ENCODE assay signal across 10 cellular contexts in the genomic region with DNA sequence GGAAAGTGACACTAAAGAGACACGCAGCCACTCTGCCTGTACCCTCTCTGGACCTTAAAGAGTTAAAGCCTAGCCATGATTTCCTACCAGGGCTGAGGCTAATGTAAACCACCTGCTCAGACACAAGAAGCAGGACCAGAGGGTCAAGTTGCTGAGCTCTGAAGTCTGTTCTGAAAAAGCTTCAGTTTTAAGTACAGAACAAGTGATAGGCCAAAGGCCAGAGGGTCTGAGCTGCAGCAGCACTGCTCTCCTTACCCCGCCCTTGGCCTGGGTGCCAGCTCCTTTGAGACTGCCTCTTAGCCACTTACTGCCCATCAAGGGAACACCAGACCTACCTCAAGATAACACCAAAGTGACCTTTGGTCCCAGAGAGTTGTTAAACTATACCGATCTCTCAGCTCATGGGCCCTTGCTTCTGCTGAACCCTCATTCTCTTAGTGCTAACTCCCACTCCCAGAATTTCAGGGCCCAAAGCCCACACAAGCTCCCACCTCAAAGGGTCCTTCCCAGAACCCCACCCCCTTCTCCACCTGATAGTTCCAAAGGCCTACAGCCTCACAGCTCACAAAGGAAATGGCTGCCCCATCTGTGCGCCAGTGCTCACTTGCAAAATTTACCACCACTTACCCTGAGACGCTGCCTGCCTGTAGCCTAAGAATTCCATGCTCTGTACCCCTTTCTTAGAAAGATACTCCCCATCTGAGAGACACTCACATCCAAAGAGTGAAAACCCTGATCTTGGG. TPM values are rescaled to one million over a fixed set of nuclear protein-coding genes. Genes with fewer than 3 reads are reported as not detected.
DNase-seq lines count a peak whose midpoint lies in the region; ATAC-seq and TF ChIP-seq lines count a peak whose summit lies in the region.
"Had no signal": no experiment of that assay in that cellular context is flagged by ENCODE, and none has a peak within 500 bp of the region (broad histone marks: within the 10 kb centered on the region; RNA-seq: fewer than 3 reads in every experiment).

No MANE protein-coding gene starts in this region.

- H3K27ac ChIP-seq in lung (ENCODE audit: low read depth in 1 of 2, low read length in 1 of 2) (peak overlapping the region; percentile 91 to 100), upper lobe of right lung (peak overlapping the region; percentile 98)

- peak; percentile 57 for DNase-seq in activated CD8-positive, alpha-beta memory T cell treated with anti-CD3 and anti-CD28 coated beads, Interleukin-2, amount 50 U/mL, for 48 hours
- DNase-seq in activated CD8-positive, alpha-beta memory T cell treated with anti-CD3 and anti-CD28 coated beads for 24 hours: no peak
- DNase-seq in cerebellar cortex (ENCODE audit: low spot score) (peak; percentile 34), lung (ENCODE audit: low spot score) (peak; percentile 75), upper lobe of right lung (peak; percentile 82), 8988T (no peak)
- DNase-seq: activated CD4-positive, alpha-beta T cell treated with anti-CD3 and anti-CD28 coated beads, Interleukin-2, amount 50 U/mL, for 4 hours; kidney glomerular epithelial cell had no signal

- intact Hi-C loops in upper lobe of right lung (cut with DNase I): no loop called here

- TF ChIP-seq CTCF in lung (IDR thresholded peaks at IDR 0.05; ENCODE audit: control extremely low read depth, extremely low read depth) (no peak), upper lobe of right lung (IDR thresholded peaks at IDR 0.05) (no peak)

- peaks cover 4 to 9% of the 10 kb centered on the region in 2 donors for H3K36me3 ChIP-seq in lung (ENCODE audit: control insufficient read depth in 2 of 2, insufficient read depth in 2 of 2, low read length in 2 of 2)
- peaks cover 16% of the 10 kb centered on the region for H3K36me3 ChIP-seq in upper lobe of right lung

- ATAC-seq in lung (ENCODE audit: insufficient read depth, low FRiP score) (peak; percentile 11), upper lobe of right lung (peak; percentile 52), HG02885 (IDR thresholded peaks at IDR 0.05; ENCODE audit: poor library complexity, unreplicated experiment) (no peak), GM21723 (IDR thresholded peaks at IDR 0.05; ENCODE audit: unreplicated experiment) (no peak)

- 22 to 41% methylated on average over 5 of the region's 5 CpGs for WGBS in lung, 2 donors

- H3K9me3 ChIP-seq in lung (ENCODE audit: control insufficient read depth in 2 of 2, insufficient read depth in 1 of 2, low read length in 1 of 2) (no peaks in the 10 kb centered on the region), upper lobe of right lung (no peaks in the 10 kb centered on the region)

- H3K4me1 ChIP-seq in lung (ENCODE audit: control insufficient read depth in 2 of 2, insufficient read depth in 2 of 2, low read length in 2 of 2) (peaks cover 7 to 37% of the 10 kb centered on the region in 2 donors), upper lobe of right lung (peaks cover 52% of the 10 kb centered on the region)

- H3K27me3 ChIP-seq in lung (ENCODE audit: control insufficient read depth, insufficient read depth) (no peaks in the 10 kb centered on the region), upper lobe of right lung (no peaks in the 10 kb centered on the region)

- H3K4me3 ChIP-seq in lung (peak overlapping the region; percentile 17), upper lobe of right lung (peak overlapping the region; percentile 68)

RNA-seq across cellular contexts. Expression of a gene that starts 40.6 kb away (rescaled TPM):
- total RNA-seq in lung (10 to 100 TPM in 1 of 2 donors, 1 to 10 TPM in 1; 8.6 to 24.8 TPM), upper lobe of right lung (21.5 TPM)
- 10 to 100 TPM; 15.4 to 38.6 TPM for polyA plus RNA-seq in lung

RNA-seq across cellular contexts. Expression of a gene that starts 41.1 kb away (rescaled TPM):
- total RNA-seq in lung (100 to 1,000 TPM; 161 to 277 TPM), upper lobe of right lung (192 TPM)
- 100 to 1,000 TPM in 1 of 2 donors, 10 to 100 TPM in 1; 79.9 to 166 TPM for polyA plus RNA-seq in lung

RNA-seq across cellular contexts. Expression of a gene that starts 41.4 kb away (rescaled TPM):
- total RNA-seq in lung (10 to 100 TPM; 28.7 to 29.6 TPM), upper lobe of right lung (6.8 TPM)
- polyA plus RNA-seq in lung: 10 to 100 TPM; 10.4 to 10.9 TPM

Comparison
In these comparisons a context has a peak if more than half of its experiments do, and no peak if none do; other contexts are left out.
1. DNase-seq: peak in activated CD8-positive, alpha-beta memory T cell treated with anti-CD3 and anti-CD28 coated beads, Interleukin-2, amount 50 U/mL, for 48 hours (single experiment), cerebellar cortex (single experiment), lung (single experiment) and upper lobe of right lung (single experiment); none in activated CD8-positive, alpha-beta memory T cell treated with anti-CD3 and anti-CD28 coated beads for 24 hours (single experiment) and 8988T (single experiment).
2. ATAC-seq: peak in lung (single experiment) and upper lobe of right lung (single experiment); none in HG02885 (single experiment) and GM21723 (single experiment).